1 cellular context compared by ENCODE assay signal in genomic region chr1:157137051-157137772, GRCh38.
TF ChIP-seq lines count a peak whose summit lies in the region.

No MANE protein-coding gene starts in this region.

TF ChIP-seq in endothelial cell of umbilical vein, 7 proteins besides CTCF, POLR2A, EP300 and RAD21:
- TF ChIP-seq JUN (IDR thresholded peaks at IDR 0.05; ENCODE audit: borderline replicate concordance, insufficient read depth, insufficient read length, low read depth), result no peak
- TF ChIP-seq, protein P1, sequence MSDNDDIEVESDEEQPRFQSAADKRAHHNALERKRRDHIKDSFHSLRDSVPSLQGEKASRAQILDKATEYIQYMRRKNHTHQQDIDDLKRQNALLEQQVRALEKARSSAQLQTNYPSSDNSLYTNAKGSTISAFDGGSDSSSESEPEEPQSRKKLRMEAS (IDR thresholded peaks at IDR 0.05; ENCODE audit: insufficient read depth, insufficient read length), result no peak
- TF ChIP-seq GATA2 (IDR thresholded peaks at IDR 0.05; ENCODE audit: insufficient read depth, insufficient read length, low read depth, low read length), result no peak
- no peak for TF ChIP-seq MYC (IDR thresholded peaks at IDR 0.05; ENCODE audit: low read depth, low read length)
- no peak for TF ChIP-seq FOS (IDR thresholded peaks at IDR 0.05; ENCODE audit: borderline replicate concordance, insufficient read depth, low read length)
- TF ChIP-seq EZH2 (IDR thresholded peaks at IDR 0.05; ENCODE audit: borderline replicate concordance, low read depth, low read length, severe bottlenecking), result no peak
- no peak for TF ChIP-seq POLR2AphosphoS5 (IDR thresholded peaks at IDR 0.05; ENCODE audit: insufficient read depth, low read depth, low read length)
TF ChIP-seq in endothelial cell of umbilical vein: peak in this region for 0.
